Comparison of ENCODE assay signal across 10 cellular contexts in genomic region chr3:150062492-150062891, GRCh38.
A peak's percentile ranks its signal among the peaks of the same experiment; 100 is the strongest.
DNase-seq lines count a peak whose midpoint lies in the region; ATAC-seq and TF ChIP-seq lines count a peak whose summit lies in the region.
"Had no signal": no experiment of that assay in that cellular context is flagged by ENCODE, and none has a peak within 500 bp of the region (broad histone marks: within the 10 kb centered on the region; RNA-seq: fewer than 3 reads in every experiment).

No MANE protein-coding gene starts in this region.

- POLR2A ChIA-PET in GM10248 (lab: Yijun Ruan, JAX): no interaction called here

- ATAC-seq in heart left ventricle: peak; percentile 41 to 79 (median 62)
- no peak for ATAC-seq in T-helper 17 cell

- H3K4me1 ChIP-seq in adrenal gland (replicated peaks in 1 of 2): no peaks in the 10 kb centered on the region
- peaks cover 0 to 21% (median 4%) of the 10 kb centered on the region in 12 donors for H3K4me1 ChIP-seq in heart left ventricle

- intact Hi-C loops in adrenal gland (cut with DNase I): no loop called here
- intact Hi-C loops in heart left ventricle (cut with DNase I): loop anchor here in 1 of 10 donors (5.0 kb wide), 2 partner anchors 90 to 105 kb away; partner anchors contain the start of gene PFN2

- H3K4me3 Mint-ChIP-seq in T-helper 17 cell: no peak overlapping the region

- H3K27me3 ChIP-seq in adrenal gland (no peaks in the 10 kb centered on the region), heart left ventricle (no peaks in the 10 kb centered on the region)

- DNase-seq in ELF-1 (ENCODE audit: low read depth, low spot score) (peak; percentile 56), adrenal gland (no peak), heart left ventricle (no peak), renal cortical epithelial cell (ENCODE audit: low read depth) (peak; percentile 63), T-helper 17 cell (no peak), mesenteric fat pad (ENCODE audit: low spot score) (no peak), GM10248 (ENCODE audit: extremely low spot score) (no peak)
- DNase-seq in stimulated activated CD4-positive, alpha-beta T cell treated with anti-CD3 and anti-CD28 coated beads, Interleukin-2, amount 100 ng/mL, for 24 hours: no peak
- DNase-seq: DND-41 had no signal

- no peak overlapping the region for H3K4me3 ChIP-seq in adrenal gland
- H3K4me3 ChIP-seq in heart left ventricle: peak overlapping the region in 5 of 12 donors; percentile 1 to 40 (median 29)

- peaks cover 39% of the 10 kb centered on the region for H3K27me3 Mint-ChIP-seq in T-helper 17 cell

- CTCF ChIA-PET in GM10248 (lab: Yijun Ruan, JAX): interaction anchor here (1.1 kb wide), 1 partner anchor 15 kb away, joined by 3 read pairs; no protein-coding TSS in a partner anchor

- no peaks in the 10 kb centered on the region for H3K36me3 Mint-ChIP-seq in T-helper 17 cell (ENCODE audit: low read depth)

- WGBS in adrenal gland, 4 donors: 43 to 68% (median 47%) methylated on average over 6 of the region's 6 CpGs
- WGBS in heart left ventricle, 4 donors: 32 to 58% (median 45%) methylated on average over 6 of the region's 6 CpGs

- H3K27ac ChIP-seq in adrenal gland (peak overlapping the region in 3 of 5 donors; percentile 8 to 42 (median 38)), heart left ventricle (peak overlapping the region in 9 of 12 donors; percentile 8 to 65 (median 55))
- H3K27ac ChIP-seq: RWPE1 had no signal

- peaks cover 4% of the 10 kb centered on the region for H3K4me1 Mint-ChIP-seq in T-helper 17 cell

- TF ChIP-seq POLR2A in adrenal gland (IDR thresholded peaks at IDR 0.05): no peak
- TF ChIP-seq POLR2A in heart left ventricle (IDR thresholded peaks at IDR 0.05): no peak

- H3K9me3 ChIP-seq in adrenal gland (replicated peaks in 1 of 3): no peaks in the 10 kb centered on the region
- no peaks in the 10 kb centered on the region for H3K9me3 ChIP-seq in heart left ventricle
- H3K9me3 ChIP-seq in T-helper 17 cell (ENCODE audit: control insufficient read depth, low read length, poor library complexity, severe bottlenecking): no peaks in the 10 kb centered on the region

- no peak overlapping the region for H3K27ac Mint-ChIP-seq in T-helper 17 cell

- TF ChIP-seq CTCF in adrenal gland (IDR thresholded peaks at IDR 0.05): no peak
- TF ChIP-seq CTCF in heart left ventricle (IDR thresholded peaks at IDR 0.05): no peak
- TF ChIP-seq CTCF in GM10248 (IDR thresholded peaks at IDR 0.05; ENCODE audit: control extremely low read depth, extremely low read depth, low read depth, missing control alignments): no peak

- H3K36me3 ChIP-seq in adrenal gland (replicated peaks in 1 of 2) (no peaks in the 10 kb centered on the region), heart left ventricle (no peaks in the 10 kb centered on the region)

Comparison
In these comparisons a context has a peak if more than half of its experiments do, and no peak if none do; other contexts are left out.
1. DNase-seq: peak in ELF-1 (single experiment) and renal cortical epithelial cell (single experiment); none in adrenal gland (0 of 7), heart left ventricle (0 of 5), T-helper 17 cell (0 of 3), mesenteric fat pad (single experiment), stimulated activated CD4-positive, alpha-beta T cell treated with anti-CD3 and anti-CD28 coated beads, Interleukin-2, amount 100 ng/mL, for 24 hours (0 of 2) and GM10248 (single experiment).